Comparison of ENCODE assay signal across 18 cellular contexts in genomic region chr1:153663211-153663610, GRCh38. TPM values are rescaled to one million over a fixed set of nuclear protein-coding genes. Genes with fewer than 3 reads are reported as not detected.
DNase-seq lines count a peak whose midpoint lies in the region; ATAC-seq, FAIRE-seq and TF ChIP-seq lines count a peak whose summit lies in the region.
"Had no signal": no experiment of that assay in that cellular context is flagged by ENCODE, and none has a peak within 500 bp of the region (broad histone marks: within the 10 kb centered on the region; RNA-seq: fewer than 3 reads in every experiment).

No MANE protein-coding gene starts in this region.

- no peak for FAIRE-seq in bronchial epithelial cell (lab: Jason Lieb, UNC)

- H3K4me3 ChIP-seq in MG63: no peak overlapping the region
- H3K4me3 ChIP-seq in bronchial epithelial cell (ENCODE audit: low read depth, low read length): no peak overlapping the region
- H3K4me3 ChIP-seq in osteoblast (ENCODE audit: insufficient read depth, low read length): no peak overlapping the region
- H3K4me3 ChIP-seq: cardiac muscle cell, lung, Peyer's patch had no signal

- peaks cover 32% of the 10 kb centered on the region for H3K79me2 ChIP-seq in osteoblast (ENCODE audit: insufficient read depth, low read length)

- H4K20me1 ChIP-seq in osteoblast (ENCODE audit: insufficient read depth, low read length): peaks cover 3% of the 10 kb centered on the region

- H3K27ac ChIP-seq in osteoblast (ENCODE audit: low read depth, low read length): peak overlapping the region; percentile 71
- H3K27ac ChIP-seq: C4-2B, cardiac muscle cell, Peyer's patch had no signal

- no peak for ATAC-seq in GM21825 (IDR thresholded peaks at IDR 0.05; ENCODE audit: unreplicated experiment)
- ATAC-seq: natural killer cell treated with Interleukin-12 subunit alpha and Interleukin-12 subunit beta and Interleukin-15 and Interleukin-18, amount 100 ng/mL, for 72 hours; T-cell had no signal

- DNase-seq in ELR (ENCODE audit: low read depth) (peak; percentile 71), MG63 (peak; percentile 22), bronchial epithelial cell (ENCODE audit: low read depth) (peak; percentile 20), osteoblast (ENCODE audit: insufficient read length, low spot score, missing footprints) (no peak)
- DNase-seq in effector CD4-positive, alpha-beta T cell: no peak
- no peak for DNase-seq in activated naive CD4-positive, alpha-beta T cell (lab: John Stamatoyannopoulos, UW)
- DNase-seq: activated CD4-positive, CD25-positive, alpha-beta regulatory T cell; activated naive CD4-positive, alpha-beta T cell treated with anti-CD3 and anti-CD28 coated beads, Interleukin-2, amount 10 ng/mL, durations not matched to agents 7 days and 5 days; NCI-H1092; NCI-H2107; T-cell had no signal

- H3K9me3 ChIP-seq in MG63 (no peaks in the 10 kb centered on the region), osteoblast (ENCODE audit: low read depth, low read length) (no peaks in the 10 kb centered on the region)
- H3K9me3 ChIP-seq: Peyer's patch had no signal

- peaks cover 18% of the 10 kb centered on the region for H3K4me1 ChIP-seq in osteoblast (ENCODE audit: insufficient read depth, low read length)

- H3K36me3 ChIP-seq in MG63 (peaks cover 83% of the 10 kb centered on the region), bronchial epithelial cell (ENCODE audit: control insufficient read depth, insufficient read depth, low read length) (peaks cover 42% of the 10 kb centered on the region), osteoblast (ENCODE audit: insufficient read depth, low read length) (peaks cover 77% of the 10 kb centered on the region)

- H3K27me3 ChIP-seq in MG63 (no peaks in the 10 kb centered on the region), bronchial epithelial cell (ENCODE audit: control insufficient read depth, insufficient read depth, low read length) (no peaks in the 10 kb centered on the region), osteoblast (ENCODE audit: insufficient read depth, low read length) (no peaks in the 10 kb centered on the region)
- H3K27me3 ChIP-seq: cardiac muscle cell, Peyer's patch had no signal

- TF ChIP-seq CTCF in bronchial epithelial cell (IDR thresholded peaks at IDR 0.05; ENCODE audit: insufficient read depth, low read length, severe bottlenecking) (no peak), osteoblast (IDR thresholded peaks at IDR 0.05; ENCODE audit: extremely low read depth, low read depth, low read length) (no peak)

- no peak overlapping the region for H3K4me2 ChIP-seq in osteoblast (ENCODE audit: insufficient read depth, low read length)

- H2AFZ ChIP-seq in osteoblast (ENCODE audit: low read length): no peak overlapping the region

RNA-seq across cellular contexts. Expression of gene SNAPIN, which starts 4.7 kb away (rescaled TPM):
- total RNA-seq in MG63 (2014; rRNA removed; shearing (Covaris generic); ENCODE audit: low replicate concordance): 50.4 and 84.0 TPM in 2 replicates
- total RNA-seq in bronchial epithelial cell (59.5 and 61.4 TPM in 2 replicates), osteoblast (53.6 TPM in 2 replicates)

RNA-seq across cellular contexts. Expression of gene ILF2, which starts 7.6 kb away (rescaled TPM):
- total RNA-seq in MG63 (2014; rRNA removed; shearing (Covaris generic); ENCODE audit: low replicate concordance): 305 and 372 TPM in 2 replicates
- total RNA-seq in bronchial epithelial cell (78.9 and 114 TPM in 2 replicates), osteoblast (130 and 142 TPM in 2 replicates)

RNA-seq across cellular contexts. Expression of gene NPR1, which starts 15.3 kb away (rescaled TPM):
- 0.33 TPM in 1 of 2 replicates, not detected in the other for total RNA-seq in MG63 (2014; rRNA removed; shearing (Covaris generic); ENCODE audit: low replicate concordance)
- under 0.01 TPM in 1 of 2 replicates, not detected in the other for total RNA-seq in bronchial epithelial cell
- under 0.01 TPM in 1 of 2 replicates, not detected in the other for total RNA-seq in osteoblast
- total RNA-seq: natural killer cell treated with Interleukin-12 subunit alpha and Interleukin-12 subunit beta and Interleukin-15 and Interleukin-18, amount 100 ng/mL, for 72 hours had no signal

RNA-seq across cellular contexts. Expression of gene CHTOP, which starts 29.3 kb away (rescaled TPM):
- total RNA-seq in MG63 (2014; rRNA removed; shearing (Covaris generic); ENCODE audit: low replicate concordance): 61.0 and 72.4 TPM in 2 replicates
- 51.9 and 61.2 TPM in 2 replicates for total RNA-seq in bronchial epithelial cell
- 38.9 and 40.9 TPM in 2 replicates for total RNA-seq in osteoblast

RNA-seq across cellular contexts. Expression of gene S100A1, which starts 35.0 kb away (rescaled TPM):
- 0.99 TPM in 1 of 2 replicates, not detected in the other for total RNA-seq in MG63 (2014; rRNA removed; shearing (Covaris generic); ENCODE audit: low replicate concordance)
- total RNA-seq in bronchial epithelial cell: not detected in 2 replicates
- 0.29 TPM in 1 of 2 replicates, not detected in the other for total RNA-seq in osteoblast
- total RNA-seq: glomerular endothelial cell; natural killer cell treated with Interleukin-12 subunit alpha and Interleukin-12 subunit beta and Interleukin-15 and Interleukin-18, amount 100 ng/mL, for 72 hours; Peyer's patch; T-cell had no signal

Comparison
In these comparisons a context has a peak if more than half of its experiments do, and no peak if none do; other contexts are left out.
1. DNase-seq: peak in ELR (single experiment), MG63 (single experiment) and bronchial epithelial cell (single experiment); none in osteoblast (single experiment), effector CD4-positive, alpha-beta T cell (single experiment) and activated naive CD4-positive, alpha-beta T cell (0 of 4).